In the genomic region with DNA sequence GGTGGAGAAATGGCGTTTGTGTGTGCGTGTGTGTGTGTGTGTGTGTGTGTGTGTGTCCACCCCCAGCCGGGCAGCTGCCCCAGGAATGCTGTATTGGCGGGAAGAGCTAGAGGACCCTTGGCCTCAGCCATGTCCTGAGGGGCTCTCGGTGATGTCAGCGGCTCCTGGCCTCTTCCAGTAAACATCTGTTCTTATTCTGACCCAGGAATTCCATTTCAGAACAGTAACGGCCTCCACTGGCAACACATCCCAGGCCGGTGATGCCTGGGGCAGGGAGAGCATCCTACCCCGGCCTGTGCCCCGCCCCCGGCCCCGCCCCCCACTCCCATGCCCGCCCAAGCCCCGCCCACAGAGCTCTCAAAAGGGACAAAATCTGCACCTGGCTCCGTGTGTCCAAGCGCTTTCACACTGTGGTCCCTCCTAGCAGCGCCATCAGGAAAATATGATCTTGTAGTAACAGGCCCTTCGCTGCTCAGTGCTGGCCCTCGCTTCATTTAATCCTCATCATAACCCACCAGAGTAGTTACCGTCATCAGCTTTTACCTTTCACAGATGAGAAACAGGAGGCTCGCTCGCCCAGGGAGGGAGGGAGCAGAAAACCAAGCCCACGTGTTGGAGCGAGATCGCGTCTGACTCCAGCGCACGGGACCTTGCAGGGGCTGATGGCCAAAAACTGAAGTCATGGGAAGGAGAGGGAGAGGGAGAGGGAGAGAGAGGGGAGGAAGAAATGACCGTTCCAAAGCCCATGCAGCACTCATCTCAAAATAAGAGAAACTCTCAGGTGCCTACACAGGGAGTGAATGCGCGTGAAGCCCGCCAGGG, we compare ENCODE assay signal across 13 cellular contexts. TPM values are rescaled to one million over a fixed set of nuclear protein-coding genes. Genes with fewer than 3 reads are reported as not detected.
A peak's percentile ranks its signal among the peaks of the same experiment; 100 is the strongest.
DNase-seq lines count a peak whose midpoint lies in the region; ATAC-seq and TF ChIP-seq lines count a peak whose summit lies in the region.
"Had no signal": no experiment of that assay in that cellular context is flagged by ENCODE, and none has a peak within 500 bp of the region (broad histone marks: within the 10 kb centered on the region; RNA-seq: fewer than 3 reads in every experiment).

No MANE protein-coding gene starts in this region.

- H3K4me1 ChIP-seq in mucosa of descending colon (ENCODE audit: low read depth) (no peaks in the 10 kb centered on the region), upper lobe of right lung (no peaks in the 10 kb centered on the region)
- H3K4me1 ChIP-seq: SJSA1 had no signal

- no peaks in the 10 kb centered on the region for H3K27me3 ChIP-seq in upper lobe of right lung
- H3K27me3 ChIP-seq: SJSA1 had no signal

- DNase-seq in RPMI7951 (ENCODE audit: low read depth) (peak; percentile 34), fibroblast of the conjunctiva (ENCODE audit: low read depth) (peak; percentile 98), mucosa of descending colon (peak; percentile 21 to 66 (median 25)), upper lobe of right lung (no peak), T-helper 17 cell (no peak), GM13977 (ENCODE audit: low spot score) (no peak)
- DNase-seq: activated CD4-positive, alpha-beta memory T cell treated with anti-CD3 and anti-CD28 coated beads, Interleukin-2, amount 10 ng/mL, durations not matched to agents 7 days and 5 days; immature natural killer cell; small intestine had no signal

- in situ Hi-C loops in GM13977 (cut with MboI; ENCODE audit: low pct_unique_long_range_greater_than_20kb, low sequenced_read_pairs, unreplicated experiment): no loop called here

- H3K4me3 Mint-ChIP-seq in T-helper 17 cell: no peak overlapping the region
- H3K4me3 Mint-ChIP-seq: activated CD4-positive, alpha-beta memory T cell treated with anti-CD3 and anti-CD28 coated beads, Interleukin-2, amount 10 ng/mL, durations not matched to agents 7 days and 5 days; immature natural killer cell; stimulated activated naive CD8-positive, alpha-beta T cell treated with anti-CD3 and anti-CD28 coated beads, Interleukin-15, Interleukin-2, amounts not matched to agents 100 ng/mL and 50 ng/mL, for 24 hours had no signal

- no peak overlapping the region for H3K27ac Mint-ChIP-seq in T-helper 17 cell
- H3K27ac Mint-ChIP-seq: activated CD4-positive, alpha-beta memory T cell treated with anti-CD3 and anti-CD28 coated beads, Interleukin-2, amount 10 ng/mL, durations not matched to agents 7 days and 5 days; immature natural killer cell; stimulated activated naive CD8-positive, alpha-beta T cell treated with anti-CD3 and anti-CD28 coated beads, Interleukin-15, Interleukin-2, amounts not matched to agents 100 ng/mL and 50 ng/mL, for 24 hours had no signal

- ATAC-seq in mucosa of descending colon (peak; percentile 47), upper lobe of right lung (peak; percentile 30), T-helper 17 cell (no peak), HG02642 (IDR thresholded peaks at IDR 0.05; ENCODE audit: poor library complexity, unreplicated experiment) (no peak)

- intact Hi-C loops in mucosa of descending colon (cut with DNase I, micrococcal nuclease) (no loop called here), upper lobe of right lung (cut with DNase I) (no loop called here)

- H3K27me3 Mint-ChIP-seq in T-helper 17 cell: peaks cover 53% of the 10 kb centered on the region
- H3K27me3 Mint-ChIP-seq: activated CD4-positive, alpha-beta memory T cell treated with anti-CD3 and anti-CD28 coated beads, Interleukin-2, amount 10 ng/mL, durations not matched to agents 7 days and 5 days had no signal

- H3K36me3 ChIP-seq in mucosa of descending colon (ENCODE audit: low read depth) (no peaks in the 10 kb centered on the region), upper lobe of right lung (no peaks in the 10 kb centered on the region)
- H3K36me3 ChIP-seq: cardiac muscle cell, SJSA1 had no signal

- TF ChIP-seq CTCF in mucosa of descending colon (IDR thresholded peaks at IDR 0.05): no peak
- no peak for TF ChIP-seq CTCF in upper lobe of right lung (IDR thresholded peaks at IDR 0.05)
- TF ChIP-seq CTCF in GM13977 (IDR thresholded peaks at IDR 0.05; ENCODE audit: extremely low read depth, insufficient read depth, missing control alignments): no peak

- H3K4me3 ChIP-seq in mucosa of descending colon (no peak overlapping the region), upper lobe of right lung (no peak overlapping the region)
- H3K4me3 ChIP-seq: cardiac muscle cell, SJSA1 had no signal

- no peaks in the 10 kb centered on the region for H3K36me3 Mint-ChIP-seq in T-helper 17 cell (ENCODE audit: low read depth)
- H3K36me3 Mint-ChIP-seq: immature natural killer cell had no signal

- no peaks in the 10 kb centered on the region for H3K9me3 ChIP-seq in mucosa of descending colon
- no peaks in the 10 kb centered on the region for H3K9me3 ChIP-seq in upper lobe of right lung
- no peaks in the 10 kb centered on the region for H3K9me3 ChIP-seq in T-helper 17 cell (ENCODE audit: control insufficient read depth, low read length, poor library complexity, severe bottlenecking)

- H3K4me1 Mint-ChIP-seq in T-helper 17 cell: no peaks in the 10 kb centered on the region
- H3K4me1 Mint-ChIP-seq: activated CD4-positive, alpha-beta memory T cell treated with anti-CD3 and anti-CD28 coated beads, Interleukin-2, amount 10 ng/mL, durations not matched to agents 7 days and 5 days; immature natural killer cell had no signal

- H3K27ac ChIP-seq in upper lobe of right lung: no peak overlapping the region
- H3K27ac ChIP-seq: cardiac muscle cell, SJSA1 had no signal

RNA-seq across cellular contexts. Expression of a gene that starts 18.9 kb away (rescaled TPM):
- 0.49 and 0.60 TPM in 2 replicates for total RNA-seq in RPMI7951 (2014; rRNA removed; shearing (Covaris generic))
- 1 to 10 TPM; 1.3 to 9.2 (median 7.3) TPM for total RNA-seq in mucosa of descending colon
- total RNA-seq in upper lobe of right lung: 16.4 TPM
- total RNA-seq in T-helper 17 cell: not detected
- total RNA-seq: activated CD4-positive, alpha-beta memory T cell treated with anti-CD3 and anti-CD28 coated beads, Interleukin-2, amount 10 ng/mL, durations not matched to agents 7 days and 5 days had no signal

Comparison
In these comparisons a context has a peak if more than half of its experiments do, and no peak if none do; other contexts are left out.
1. DNase-seq: peak in RPMI7951 (single experiment), fibroblast of the conjunctiva (single experiment) and mucosa of descending colon (3 of 3); none in upper lobe of right lung (single experiment), T-helper 17 cell (0 of 3) and GM13977 (single experiment).
2. ATAC-seq: peak in mucosa of descending colon (single experiment) and upper lobe of right lung (single experiment); none in T-helper 17 cell (single experiment) and HG02642 (single experiment).